In genomic region chr5:14143843-14144585, GRCh38 we compare ENCODE assay signal across 1 cellular context.
A peak's percentile ranks its signal among the peaks of the same experiment; 100 is the strongest.
TF ChIP-seq lines count a peak whose summit lies in the region.

No MANE protein-coding gene starts in this region.

TF ChIP-seq in GM12878, 131 proteins besides CTCF, POLR2A, EP300 and RAD21 (continued from another document):
- TF ChIP-seq, protein P1, sequence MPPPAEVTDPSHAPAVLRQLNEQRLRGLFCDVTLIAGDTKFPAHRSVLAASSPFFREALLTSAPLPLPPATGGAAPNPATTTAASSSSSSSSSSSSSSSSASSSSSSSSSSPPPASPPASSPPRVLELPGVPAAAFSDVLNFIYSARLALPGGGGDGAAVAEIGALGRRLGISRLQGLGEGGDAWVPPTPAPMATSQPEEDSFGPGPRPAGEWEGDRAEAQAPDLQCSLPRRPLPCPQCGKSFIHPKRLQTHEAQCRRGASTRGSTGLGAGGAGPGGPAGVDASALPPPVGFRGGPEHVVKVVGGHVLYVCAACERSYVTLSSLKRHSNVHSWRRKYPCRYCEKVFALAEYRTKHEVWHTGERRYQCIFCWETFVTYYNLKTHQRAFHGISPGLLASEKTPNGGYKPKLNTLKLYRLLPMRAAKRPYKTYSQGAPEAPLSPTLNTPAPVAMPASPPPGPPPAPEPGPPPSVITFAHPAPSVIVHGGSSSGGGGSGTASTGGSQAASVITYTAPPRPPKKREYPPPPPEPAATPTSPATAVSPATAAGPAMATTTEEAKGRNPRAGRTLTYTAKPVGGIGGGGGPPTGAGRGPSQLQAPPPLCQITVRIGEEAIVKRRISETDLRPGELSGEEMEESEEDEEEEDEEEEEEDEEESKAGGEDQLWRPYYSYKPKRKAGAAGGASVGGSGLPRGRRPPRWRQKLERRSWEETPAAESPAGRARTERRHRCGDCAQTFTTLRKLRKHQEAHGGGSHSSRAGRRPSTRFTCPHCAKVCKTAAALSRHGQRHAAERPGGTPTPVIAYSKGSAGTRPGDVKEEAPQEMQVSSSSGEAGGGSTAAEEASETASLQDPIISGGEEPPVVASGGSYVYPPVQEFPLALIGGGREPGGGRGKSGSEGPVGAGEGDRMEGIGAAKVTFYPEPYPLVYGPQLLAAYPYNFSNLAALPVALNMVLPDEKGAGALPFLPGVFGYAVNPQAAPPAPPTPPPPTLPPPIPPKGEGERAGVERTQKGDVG (CRISPR knock-in tag; IDR thresholded peaks at IDR 0.05), result no peak
- TF ChIP-seq ZNF687 (IDR thresholded peaks at IDR 0.05), result no peak
- peak in 1 of 2 experiments; percentile 8; a peak in 1 of 4 replicates for TF ChIP-seq BHLHE40 (IDR thresholded peaks at IDR 0.05; ENCODE audit: borderline replicate concordance in 1 of 2, low read depth in 2 of 2, low read length in 1 of 2)
- 0 out of 2 replicates have a peak, but pooled peaks have one; percentile 35 for TF ChIP-seq NBN (IDR thresholded peaks at IDR 0.05)
- TF ChIP-seq BCL11A (IDR thresholded peaks at IDR 0.05; ENCODE audit: low read depth, low read length), result no peak
- TF ChIP-seq TCF7 (IDR thresholded peaks at IDR 0.05; ENCODE audit: borderline replicate concordance), result no peak
- TF ChIP-seq IRF4 (IDR thresholded peaks at IDR 0.05; ENCODE audit: low read depth, low read length), result no peak
- peak in 1 of 2 experiments; percentile 92; a peak in 2 of 3 replicates for TF ChIP-seq EGR1 (IDR thresholded peaks at IDR 0.05; ENCODE audit: borderline replicate concordance in 1 of 2, low read depth in 2 of 2, low read length in 2 of 2)
- TF ChIP-seq PAX5 (IDR thresholded peaks at IDR 0.05; ENCODE audit: borderline replicate concordance, low read depth, low read length), result no peak
- TF ChIP-seq RCOR1 (conservative IDR thresholded peaks at IDR 0.05; ENCODE audit: low read depth, low read length), result no peak
- TF ChIP-seq TCF12 (IDR thresholded peaks at IDR 0.05; ENCODE audit: low read depth, low read length), result no peak
- no peak for TF ChIP-seq IKZF2 (IDR thresholded peaks at IDR 0.05)
- TF ChIP-seq, protein P2, sequence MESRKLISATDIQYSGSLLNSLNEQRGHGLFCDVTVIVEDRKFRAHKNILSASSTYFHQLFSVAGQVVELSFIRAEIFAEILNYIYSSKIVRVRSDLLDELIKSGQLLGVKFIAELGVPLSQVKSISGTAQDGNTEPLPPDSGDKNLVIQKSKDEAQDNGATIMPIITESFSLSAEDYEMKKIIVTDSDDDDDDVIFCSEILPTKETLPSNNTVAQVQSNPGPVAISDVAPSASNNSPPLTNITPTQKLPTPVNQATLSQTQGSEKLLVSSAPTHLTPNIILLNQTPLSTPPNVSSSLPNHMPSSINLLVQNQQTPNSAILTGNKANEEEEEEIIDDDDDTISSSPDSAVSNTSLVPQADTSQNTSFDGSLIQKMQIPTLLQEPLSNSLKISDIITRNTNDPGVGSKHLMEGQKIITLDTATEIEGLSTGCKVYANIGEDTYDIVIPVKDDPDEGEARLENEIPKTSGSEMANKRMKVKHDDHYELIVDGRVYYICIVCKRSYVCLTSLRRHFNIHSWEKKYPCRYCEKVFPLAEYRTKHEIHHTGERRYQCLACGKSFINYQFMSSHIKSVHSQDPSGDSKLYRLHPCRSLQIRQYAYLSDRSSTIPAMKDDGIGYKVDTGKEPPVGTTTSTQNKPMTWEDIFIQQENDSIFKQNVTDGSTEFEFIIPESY (IDR thresholded peaks at IDR 0.05), result no peak
- TF ChIP-seq RELB (IDR thresholded peaks at IDR 0.05; ENCODE audit: low read depth), result no peak
- no peak for TF ChIP-seq JUNB (IDR thresholded peaks at IDR 0.05)
- TF ChIP-seq, protein P3, sequence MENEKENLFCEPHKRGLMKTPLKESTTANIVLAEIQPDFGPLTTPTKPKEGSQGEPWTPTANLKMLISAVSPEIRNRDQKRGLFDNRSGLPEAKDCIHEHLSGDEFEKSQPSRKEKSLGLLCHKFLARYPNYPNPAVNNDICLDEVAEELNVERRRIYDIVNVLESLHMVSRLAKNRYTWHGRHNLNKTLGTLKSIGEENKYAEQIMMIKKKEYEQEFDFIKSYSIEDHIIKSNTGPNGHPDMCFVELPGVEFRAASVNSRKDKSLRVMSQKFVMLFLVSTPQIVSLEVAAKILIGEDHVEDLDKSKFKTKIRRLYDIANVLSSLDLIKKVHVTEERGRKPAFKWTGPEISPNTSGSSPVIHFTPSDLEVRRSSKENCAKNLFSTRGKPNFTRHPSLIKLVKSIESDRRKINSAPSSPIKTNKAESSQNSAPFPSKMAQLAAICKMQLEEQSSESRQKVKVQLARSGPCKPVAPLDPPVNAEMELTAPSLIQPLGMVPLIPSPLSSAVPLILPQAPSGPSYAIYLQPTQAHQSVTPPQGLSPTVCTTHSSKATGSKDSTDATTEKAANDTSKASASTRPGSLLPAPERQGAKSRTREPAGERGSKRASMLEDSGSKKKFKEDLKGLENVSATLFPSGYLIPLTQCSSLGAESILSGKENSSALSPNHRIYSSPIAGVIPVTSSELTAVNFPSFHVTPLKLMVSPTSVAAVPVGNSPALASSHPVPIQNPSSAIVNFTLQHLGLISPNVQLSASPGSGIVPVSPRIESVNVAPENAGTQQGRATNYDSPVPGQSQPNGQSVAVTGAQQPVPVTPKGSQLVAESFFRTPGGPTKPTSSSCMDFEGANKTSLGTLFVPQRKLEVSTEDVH (IDR thresholded peaks at IDR 0.05; ENCODE audit: low read depth, partially characterized antibody), result no peak
- TF ChIP-seq MLLT1 (IDR thresholded peaks at IDR 0.05), result peak; percentile 81
- no peak for TF ChIP-seq RUNX3 (IDR thresholded peaks at IDR 0.05; ENCODE audit: low read length)
- TF ChIP-seq POLR2AphosphoS2 (IDR thresholded peaks at IDR 0.05; ENCODE audit: low read depth, low read length), result 0 out of 2 replicates have a peak, but pooled peaks have one; percentile 34
- no peak for TF ChIP-seq YBX1 (IDR thresholded peaks at IDR 0.05)
- TF ChIP-seq GATAD2B (conservative IDR thresholded peaks at IDR 0.05; ENCODE audit: low read depth), result peak; percentile 50
- no peak for TF ChIP-seq SMAD1 (IDR thresholded peaks at IDR 0.05; ENCODE audit: low read depth, partially characterized antibody)
- TF ChIP-seq BACH1 (IDR thresholded peaks at IDR 0.05; ENCODE audit: borderline replicate concordance), result peak; percentile 49; the same call in 1 of the 2 replicates
- TF ChIP-seq RELA (IDR thresholded peaks at IDR 0.05; ENCODE audit: borderline replicate concordance, partially characterized antibody), result no peak
- TF ChIP-seq, protein P4, sequence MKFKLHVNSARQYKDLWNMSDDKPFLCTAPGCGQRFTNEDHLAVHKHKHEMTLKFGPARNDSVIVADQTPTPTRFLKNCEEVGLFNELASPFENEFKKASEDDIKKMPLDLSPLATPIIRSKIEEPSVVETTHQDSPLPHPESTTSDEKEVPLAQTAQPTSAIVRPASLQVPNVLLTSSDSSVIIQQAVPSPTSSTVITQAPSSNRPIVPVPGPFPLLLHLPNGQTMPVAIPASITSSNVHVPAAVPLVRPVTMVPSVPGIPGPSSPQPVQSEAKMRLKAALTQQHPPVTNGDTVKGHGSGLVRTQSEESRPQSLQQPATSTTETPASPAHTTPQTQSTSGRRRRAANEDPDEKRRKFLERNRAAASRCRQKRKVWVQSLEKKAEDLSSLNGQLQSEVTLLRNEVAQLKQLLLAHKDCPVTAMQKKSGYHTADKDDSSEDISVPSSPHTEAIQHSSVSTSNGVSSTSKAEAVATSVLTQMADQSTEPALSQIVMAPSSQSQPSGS (IDR thresholded peaks at IDR 0.05; ENCODE audit: low read length), result no peak
- TF ChIP-seq RB1 (IDR thresholded peaks at IDR 0.05; ENCODE audit: borderline replicate concordance), result peak; percentile 47; the same call in 1 of the 2 replicates
